ENCODE assay signal across 18 cellular contexts in the genomic region with DNA sequence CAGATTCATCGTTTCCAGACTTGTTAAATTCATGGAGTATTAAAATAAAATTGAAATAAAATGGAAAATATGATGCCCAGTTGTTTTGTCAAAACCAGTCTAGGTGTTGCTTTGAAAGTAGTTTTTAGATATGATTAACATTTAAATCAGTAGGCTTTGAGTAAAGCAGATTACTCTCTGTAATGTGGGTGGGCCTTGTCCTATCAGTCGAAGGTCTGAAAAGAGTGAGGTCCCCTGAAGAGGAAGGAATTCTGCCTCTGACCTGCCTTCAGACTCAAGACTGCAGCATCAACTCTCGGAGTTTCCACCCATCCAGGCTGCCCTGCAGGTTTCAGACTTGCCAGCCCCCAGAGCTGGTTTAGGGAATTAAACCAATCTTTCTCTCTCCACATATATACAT. TPM values are rescaled to one million over a fixed set of nuclear protein-coding genes. Genes with fewer than 3 reads are reported as not detected.
DNase-seq lines count a peak whose midpoint lies in the region; ATAC-seq, FAIRE-seq and TF ChIP-seq lines count a peak whose summit lies in the region.
"Had no signal": no experiment of that assay in that cellular context is flagged by ENCODE, and none has a peak within 500 bp of the region (broad histone marks: within the 10 kb centered on the region; RNA-seq: fewer than 3 reads in every experiment).

No MANE protein-coding gene starts in this region.

- H4K8ac ChIP-seq in mesendoderm (ENCODE audit: low read depth, low read length): no peak overlapping the region

- H2BK5ac ChIP-seq in mesendoderm (ENCODE audit: low read length): no peak overlapping the region

- peak overlapping the region; percentile 94 for H3K27ac Mint-ChIP-seq in activated CD8-positive, alpha-beta memory T cell treated with anti-CD3 and anti-CD28 coated beads, Interleukin-2, amount 10 ng/mL, durations not matched to agents 7 days and 5 days
- peak overlapping the region; percentile 75 for H3K27ac Mint-ChIP-seq in activated T-helper 17 cell treated with anti-CD3 and anti-CD28 coated beads, Interleukin-2, amount 50 U/mL, for 72 hours

- H2BK120ac ChIP-seq in mesendoderm (ENCODE audit: low read depth, low read length): no peak overlapping the region

- H3K4me3 ChIP-seq in KMS-11 (IDR thresholded peaks at IDR 0.05; ENCODE audit: insufficient read depth, low read depth, low read length) (no peak overlapping the region), small intestine (ENCODE audit: low read depth in 1 of 2, low read length in 2 of 2) (no peak overlapping the region), mesendoderm (ENCODE audit: low read length) (no peak overlapping the region), ascending aorta (no peak overlapping the region)
- H3K4me3 ChIP-seq: pancreas, upper lobe of right lung had no signal

- peak overlapping the region; percentile 66 for H3K4me3 Mint-ChIP-seq in activated CD8-positive, alpha-beta memory T cell treated with anti-CD3 and anti-CD28 coated beads, Interleukin-2, amount 10 ng/mL, durations not matched to agents 7 days and 5 days
- peak overlapping the region; percentile 69 for H3K4me3 Mint-ChIP-seq in activated T-helper 17 cell treated with anti-CD3 and anti-CD28 coated beads, Interleukin-2, amount 50 U/mL, for 72 hours

- H3K27me3 Mint-ChIP-seq in activated CD8-positive, alpha-beta memory T cell treated with anti-CD3 and anti-CD28 coated beads, Interleukin-2, amount 10 ng/mL, durations not matched to agents 7 days and 5 days: no peaks in the 10 kb centered on the region
- H3K27me3 Mint-ChIP-seq in activated T-helper 17 cell treated with anti-CD3 and anti-CD28 coated beads, Interleukin-2, amount 50 U/mL, for 72 hours: no peaks in the 10 kb centered on the region

- H3K23ac ChIP-seq in mesendoderm (ENCODE audit: low read length): no peak overlapping the region

- peak overlapping the region; percentile 18; the same call in 1 of the 2 replicates for H2AFZ ChIP-seq in KMS-11 (ENCODE audit: low read depth)

- no peaks in the 10 kb centered on the region for H3K79me2 ChIP-seq in KMS-11 (ENCODE audit: insufficient read depth, low read depth)
- H3K79me2 ChIP-seq in mesendoderm (ENCODE audit: control insufficient read depth, insufficient read depth, low read length): no peaks in the 10 kb centered on the region

- H4K5ac ChIP-seq in mesendoderm (ENCODE audit: low read length): no peak overlapping the region

- H2AK5ac ChIP-seq in mesendoderm (ENCODE audit: low read length): no peak overlapping the region

- intact Hi-C loops in ascending aorta (cut with DNase I): no loop called here

- H4K20me1 ChIP-seq in KMS-11 (ENCODE audit: insufficient read depth): no peaks in the 10 kb centered on the region

- no peak overlapping the region for H2BK15ac ChIP-seq in mesendoderm (replicated peaks; ENCODE audit: low read depth)

- H3K27me3 ChIP-seq in KMS-11 (ENCODE audit: insufficient read depth, low read depth) (no peaks in the 10 kb centered on the region), small intestine (ENCODE audit: control insufficient read depth in 2 of 2, insufficient read depth in 2 of 2, low read length in 2 of 2) (no peaks in the 10 kb centered on the region), mesendoderm (ENCODE audit: insufficient read depth, low read length, poor library complexity) (no peaks in the 10 kb centered on the region), ascending aorta (no peaks in the 10 kb centered on the region)
- H3K27me3 ChIP-seq: pancreas, upper lobe of right lung had no signal

- H3K79me1 ChIP-seq in mesendoderm (ENCODE audit: low read length): no peaks in the 10 kb centered on the region

- peak overlapping the region; percentile 81; the same call in 1 of the 2 replicates for H3K27ac ChIP-seq in KMS-11
- H3K27ac ChIP-seq in small intestine (ENCODE audit: low read depth in 1 of 2, low read length in 1 of 2): peak overlapping the region; percentile 60 to 69
- no peak overlapping the region for H3K27ac ChIP-seq in mesendoderm (ENCODE audit: low read depth, low read length)
- no peak overlapping the region for H3K27ac ChIP-seq in ascending aorta
- H3K27ac ChIP-seq: pancreas, VCaP had no signal

- H3K4me1 Mint-ChIP-seq in activated CD8-positive, alpha-beta memory T cell treated with anti-CD3 and anti-CD28 coated beads, Interleukin-2, amount 10 ng/mL, durations not matched to agents 7 days and 5 days: peaks cover 91% of the 10 kb centered on the region
- peaks cover 72% of the 10 kb centered on the region for H3K4me1 Mint-ChIP-seq in activated T-helper 17 cell treated with anti-CD3 and anti-CD28 coated beads, Interleukin-2, amount 50 U/mL, for 72 hours

- no peak overlapping the region for H3K4ac ChIP-seq in mesendoderm (ENCODE audit: low read depth, low read length)

- CTCF ChIA-PET in activated CD8-positive, alpha-beta memory T cell treated with anti-CD3 and anti-CD28 coated beads, Interleukin-2, amount 10 ng/mL, durations not matched to agents 7 days and 5 days (lab: Charles Lee): interaction anchor here (1.3 to 2.5 kb wide), 2 partner anchors 16 to 95 kb away, joined by 3 to 8 read pairs; no protein-coding TSS in a partner anchor

- no peak for FAIRE-seq in small intestine (lab: Jason Lieb, UNC)
- FAIRE-seq: endothelial cell of umbilical vein, pancreas had no signal

- ATAC-seq in activated CD8-positive, alpha-beta memory T cell treated with anti-CD3 and anti-CD28 coated beads, Interleukin-2, amount 10 ng/mL, durations not matched to agents 7 days and 5 days: no peak
- ATAC-seq in activated T-helper 17 cell treated with anti-CD3 and anti-CD28 coated beads, Interleukin-2, amount 50 U/mL, for 72 hours (replicated peaks): no peak
- no peak for ATAC-seq in GM18909 (IDR thresholded peaks at IDR 0.05; ENCODE audit: poor library complexity, unreplicated experiment)
- ATAC-seq: left cardiac atrium, upper lobe of right lung had no signal

- H3K4me1 ChIP-seq in KMS-11 (ENCODE audit: low read depth, poor library complexity, severe bottlenecking) (peaks cover 99% of the 10 kb centered on the region), small intestine (ENCODE audit: control insufficient read depth in 2 of 2, insufficient read depth in 1 of 2, low read depth in 1 of 2, low read length in 1 of 2) (no peaks in the 10 kb centered on the region), mesendoderm (ENCODE audit: control insufficient read depth, low read depth, low read length) (no peaks in the 10 kb centered on the region), ascending aorta (no peaks in the 10 kb centered on the region)
- H3K4me1 ChIP-seq: pancreas had no signal

- H3K36me3 ChIP-seq in KMS-11 (ENCODE audit: insufficient read depth): no peaks in the 10 kb centered on the region
- H3K36me3 ChIP-seq in small intestine (ENCODE audit: control insufficient read depth in 2 of 2, insufficient read depth in 2 of 2, low read length in 2 of 2): peaks cover 0 to 12% of the 10 kb centered on the region in 2 donors
- peaks cover 4% of the 10 kb centered on the region for H3K36me3 ChIP-seq in mesendoderm (ENCODE audit: control insufficient read depth, insufficient read depth, low read length)
- peaks cover 12 to 20% of the 10 kb centered on the region in 2 donors for H3K36me3 ChIP-seq in ascending aorta
- H3K36me3 ChIP-seq: upper lobe of right lung had no signal

- no peak overlapping the region for H3K18ac ChIP-seq in mesendoderm (ENCODE audit: low read length)

- peaks cover 52% of the 10 kb centered on the region for H3K36me3 Mint-ChIP-seq in activated CD8-positive, alpha-beta memory T cell treated with anti-CD3 and anti-CD28 coated beads, Interleukin-2, amount 10 ng/mL, durations not matched to agents 7 days and 5 days
- peaks cover 26% of the 10 kb centered on the region for H3K36me3 Mint-ChIP-seq in activated T-helper 17 cell treated with anti-CD3 and anti-CD28 coated beads, Interleukin-2, amount 50 U/mL, for 72 hours (ENCODE audit: low read depth)

- H3K56ac ChIP-seq in mesendoderm (ENCODE audit: low read length): no peak overlapping the region

- 83 to 93% (median 89%) methylated on average over 3 of the region's 3 CpGs for WGBS in small intestine, 3 donors
- WGBS in mesendoderm (ENCODE audit: extremely low coverage, insufficient coverage, low lambda C conversion rate): no CpG with 5 or more reads among the region's 3 CpGs

- no peaks in the 10 kb centered on the region for H3K9me3 ChIP-seq in small intestine (ENCODE audit: control insufficient read depth, low read depth)
- no peaks in the 10 kb centered on the region for H3K9me3 ChIP-seq in ascending aorta
- H3K9me3 ChIP-seq: pancreas, upper lobe of right lung had no signal

- H3K4me2 ChIP-seq in KMS-11 (peak overlapping the region; percentile 91), mesendoderm (ENCODE audit: low read length) (no peak overlapping the region)

- TF ChIP-seq CTCF in KMS-11 (conservative IDR thresholded peaks at IDR 0.05; ENCODE audit: low read depth, low read length): no peak
- no peak for TF ChIP-seq CTCF in ascending aorta (IDR thresholded peaks at IDR 0.05)

- H3K9me3 Mint-ChIP-seq in activated CD8-positive, alpha-beta memory T cell treated with anti-CD3 and anti-CD28 coated beads, Interleukin-2, amount 10 ng/mL, durations not matched to agents 7 days and 5 days (ENCODE audit: low read depth): no peaks in the 10 kb centered on the region
- no peaks in the 10 kb centered on the region for H3K9me3 Mint-ChIP-seq in activated T-helper 17 cell treated with anti-CD3 and anti-CD28 coated beads, Interleukin-2, amount 50 U/mL, for 72 hours

- DNase-seq in activated CD8-positive, alpha-beta memory T cell treated with anti-CD3 and anti-CD28 coated beads, Interleukin-2, amount 10 ng/mL, durations not matched to agents 7 days and 5 days: no peak
- DNase-seq in activated CD8-positive, alpha-beta memory T cell treated with anti-CD3 and anti-CD28 coated beads, Interleukin-2, amount 50 U/mL, for 48 hours: no peak
- DNase-seq in small intestine (no peak), mesendoderm (no peak), ascending aorta (ENCODE audit: low spot score in 2 of 2) (no peak)
- DNase-seq: aorta, foreskin fibroblast, KBM-7, left cardiac atrium, NCI-H1105 treated with DMSO at 0.1 percent for 48 hours, NCI-H2171, pancreas, upper lobe of right lung had no signal

- H3K9ac ChIP-seq in KMS-11 (0 out of 2 replicates have a peak overlapping the region, but pooled peaks have one; percentile 3), mesendoderm (ENCODE audit: low read length) (no peak overlapping the region)

RNA-seq across cellular contexts. Expression of gene C21orf91, which starts 36.2 kb away (rescaled TPM):
- total RNA-seq in activated CD8-positive, alpha-beta memory T cell treated with anti-CD3 and anti-CD28 coated beads, Interleukin-2, amount 10 ng/mL, durations not matched to agents 7 days and 5 days: 10 to 100 TPM; 63.6 to 88.7 TPM
- total RNA-seq in activated T-helper 17 cell treated with anti-CD3 and anti-CD28 coated beads, Interleukin-2, amount 50 U/mL, for 72 hours: 10 to 100 TPM; 23.2 to 26.1 TPM
- 1 to 10 TPM; 1.8 to 2.2 (median 2.0) TPM for polyA plus RNA-seq in small intestine
- polyA plus RNA-seq in mesendoderm (2013, experiment 1 of 2): 23.7 TPM
- polyA plus RNA-seq in mesendoderm (2013, experiment 2 of 2): 25.8 TPM
- total RNA-seq in ascending aorta: 11.3 TPM

Comparison
In these comparisons a context has a peak if more than half of its experiments do, and no peak if none do; other contexts are left out.
1. H3K27ac ChIP-seq: peak in KMS-11 (single experiment) and small intestine (2 of 2); none in mesendoderm (single experiment) and ascending aorta (0 of 2).